ENCODE assay signal across 1 cellular context in genomic region chr13:43026262-43026661, GRCh38.
A peak's percentile ranks its signal among the peaks of the same experiment; 100 is the strongest.
TF ChIP-seq lines count a peak whose summit lies in the region.

No MANE protein-coding gene starts in this region.

TF ChIP-seq in HepG2, 621 proteins besides CTCF, POLR2A, EP300 and RAD21:
- TF ChIP-seq ZBTB33 (CRISPR knock-in tag; IDR thresholded peaks at IDR 0.05) (no peak), HOXA7 (CRISPR knock-in tag; IDR thresholded peaks at IDR 0.05) (no peak), ATF7-NPFF (CRISPR knock-in tag; IDR thresholded peaks at IDR 0.05; ENCODE audit: low read depth) (no peak), CEBPB (IDR thresholded peaks at IDR 0.05; ENCODE audit: borderline replicate concordance, low read depth, low read length) (peak; percentile 56), ZGPAT (CRISPR knock-in tag; IDR thresholded peaks at IDR 0.05) (no peak)
